ENCODE assay signal across 24 cellular contexts in genomic region chr3:142269777-142270176, GRCh38. TPM values are rescaled to one million over a fixed set of nuclear protein-coding genes. Genes with fewer than 3 reads are reported as not detected.
DNase-seq lines count a peak whose midpoint lies in the region; ATAC-seq and TF ChIP-seq lines count a peak whose summit lies in the region.
"Had no signal": no experiment of that assay in that cellular context is flagged by ENCODE, and none has a peak within 500 bp of the region (broad histone marks: within the 10 kb centered on the region; RNA-seq: fewer than 3 reads in every experiment).

No MANE protein-coding gene starts in this region.

- H3K79me2 ChIP-seq in neural progenitor cell (ENCODE audit: low read depth) = no peaks in the 10 kb centered on the region

- no peak overlapping the region for H3K4me3 ChIP-seq in neural progenitor cell
- H3K4me3 ChIP-seq: ascending aorta, sigmoid colon had no signal

- peaks cover 16% of the 10 kb centered on the region for H3K4me1 Mint-ChIP-seq in activated CD4-positive, alpha-beta T cell treated with anti-CD3 and anti-CD28 coated beads, Interleukin-2, amount 10 ng/mL, durations not matched to agents 24 days and 14 days
- H3K4me1 Mint-ChIP-seq in effector memory CD8-positive, alpha-beta T cell (ENCODE audit: low read depth in 2 of 2) = peaks cover 27 to 46% of the 10 kb centered on the region in 2 donors
- peaks cover 24% of the 10 kb centered on the region for H3K4me1 Mint-ChIP-seq in stimulated activated effector memory CD8-positive, alpha-beta T cell treated with anti-CD3 and anti-CD28 coated beads, Interleukin-12 subunit alpha, Interleukin-12 subunit beta, amount 100 ng/mL, for 72 hours
- peaks cover 22% of the 10 kb centered on the region for H3K4me1 Mint-ChIP-seq in HFFc6 (ENCODE audit: low read depth)
- no peaks in the 10 kb centered on the region for H3K4me1 Mint-ChIP-seq in neural progenitor cell

- H3K4me3 Mint-ChIP-seq in activated CD4-positive, alpha-beta T cell treated with anti-CD3 and anti-CD28 coated beads, Interleukin-2, amount 10 ng/mL, durations not matched to agents 24 days and 14 days = no peak overlapping the region
- peak overlapping the region; percentile 51 to 62 for H3K4me3 Mint-ChIP-seq in effector memory CD8-positive, alpha-beta T cell
- peak overlapping the region; percentile 47 for H3K4me3 Mint-ChIP-seq in stimulated activated effector memory CD8-positive, alpha-beta T cell treated with anti-CD3 and anti-CD28 coated beads, Interleukin-12 subunit alpha, Interleukin-12 subunit beta, amount 100 ng/mL, for 72 hours
- H3K4me3 Mint-ChIP-seq in HFFc6 = no peak overlapping the region
- H3K4me3 Mint-ChIP-seq in neural progenitor cell = no peak overlapping the region
- H3K4me3 Mint-ChIP-seq: activated naive CD8-positive, alpha-beta T cell; activated T-cell treated with anti-CD3 and anti-CD28 coated beads, Interleukin-2, amount 50 U/mL, for 4 hours; neural crest cell; type B pancreatic cell had no signal

- no peaks in the 10 kb centered on the region for H3K36me3 Mint-ChIP-seq in activated CD4-positive, alpha-beta T cell treated with anti-CD3 and anti-CD28 coated beads, Interleukin-2, amount 10 ng/mL, durations not matched to agents 24 days and 14 days (ENCODE audit: low read depth)
- peaks cover 4% of the 10 kb centered on the region for H3K36me3 Mint-ChIP-seq in effector memory CD8-positive, alpha-beta T cell (ENCODE audit: insufficient read depth)
- no peaks in the 10 kb centered on the region for H3K36me3 Mint-ChIP-seq in stimulated activated effector memory CD8-positive, alpha-beta T cell treated with anti-CD3 and anti-CD28 coated beads, Interleukin-12 subunit alpha, Interleukin-12 subunit beta, amount 100 ng/mL, for 72 hours
- no peaks in the 10 kb centered on the region for H3K36me3 Mint-ChIP-seq in HFFc6 (ENCODE audit: low read depth)
- H3K36me3 Mint-ChIP-seq in neural progenitor cell = no peaks in the 10 kb centered on the region
- H3K36me3 Mint-ChIP-seq: activated naive CD8-positive, alpha-beta T cell; type B pancreatic cell had no signal

- H3F3A ChIP-seq in neural progenitor cell (ENCODE audit: low read depth) = no peaks in the 10 kb centered on the region

- H2AFZ ChIP-seq in neural progenitor cell (replicated peaks) = no peak overlapping the region

- no peaks in the 10 kb centered on the region for H3K27me3 ChIP-seq in neural progenitor cell
- H3K27me3 ChIP-seq: ascending aorta, sigmoid colon had no signal

- peak overlapping the region; percentile 88 for H3K27ac Mint-ChIP-seq in activated CD4-positive, alpha-beta T cell treated with anti-CD3 and anti-CD28 coated beads, Interleukin-2, amount 10 ng/mL, durations not matched to agents 24 days and 14 days
- H3K27ac Mint-ChIP-seq in effector memory CD8-positive, alpha-beta T cell = peak overlapping the region; percentile 89 to 93
- H3K27ac Mint-ChIP-seq in stimulated activated effector memory CD8-positive, alpha-beta T cell treated with anti-CD3 and anti-CD28 coated beads, Interleukin-12 subunit alpha, Interleukin-12 subunit beta, amount 100 ng/mL, for 72 hours = peak overlapping the region; percentile 76
- no peak overlapping the region for H3K27ac Mint-ChIP-seq in HFFc6
- no peak overlapping the region for H3K27ac Mint-ChIP-seq in neural progenitor cell
- H3K27ac Mint-ChIP-seq: activated naive CD8-positive, alpha-beta T cell; type B pancreatic cell had no signal

- H3K4me2 ChIP-seq in neural progenitor cell = no peak overlapping the region
- H3K4me2 ChIP-seq: KMS-11, SK-N-SH had no signal

- TF ChIP-seq CTCF in HFFc6 (IDR thresholded peaks at IDR 0.05) = no peak
- TF ChIP-seq CTCF in neural progenitor cell (IDR thresholded peaks at IDR 0.05) = no peak

- H3K36me3 ChIP-seq in neural progenitor cell = no peaks in the 10 kb centered on the region
- H3K36me3 ChIP-seq: ascending aorta, sigmoid colon, WERI-Rb-1 had no signal

- H3K9ac ChIP-seq in neural progenitor cell = no peak overlapping the region
- H3K9ac ChIP-seq: KMS-11, SK-N-SH had no signal

- H3K27me3 Mint-ChIP-seq in activated CD4-positive, alpha-beta T cell treated with anti-CD3 and anti-CD28 coated beads, Interleukin-2, amount 10 ng/mL, durations not matched to agents 24 days and 14 days = no peaks in the 10 kb centered on the region
- H3K27me3 Mint-ChIP-seq in effector memory CD8-positive, alpha-beta T cell = no peaks in the 10 kb centered on the region
- peaks cover 2% of the 10 kb centered on the region; the same call in 1 of the 2 replicates for H3K27me3 Mint-ChIP-seq in HFFc6 (ENCODE audit: insufficient read depth)
- peaks cover 3% of the 10 kb centered on the region for H3K27me3 Mint-ChIP-seq in neural progenitor cell (ENCODE audit: insufficient read depth, low read depth)
- H3K27me3 Mint-ChIP-seq: activated naive CD8-positive, alpha-beta T cell; type B pancreatic cell had no signal

- peaks cover 8% of the 10 kb centered on the region for H3K9me3 Mint-ChIP-seq in activated CD4-positive, alpha-beta T cell treated with anti-CD3 and anti-CD28 coated beads, Interleukin-2, amount 10 ng/mL, durations not matched to agents 24 days and 14 days
- H3K9me3 Mint-ChIP-seq in effector memory CD8-positive, alpha-beta T cell = peaks cover 0 to 2% of the 10 kb centered on the region in 2 donors
- H3K9me3 Mint-ChIP-seq in stimulated activated effector memory CD8-positive, alpha-beta T cell treated with anti-CD3 and anti-CD28 coated beads, Interleukin-12 subunit alpha, Interleukin-12 subunit beta, amount 100 ng/mL, for 72 hours = no peaks in the 10 kb centered on the region
- no peaks in the 10 kb centered on the region for H3K9me3 Mint-ChIP-seq in HFFc6
- H3K9me3 Mint-ChIP-seq in neural progenitor cell = no peaks in the 10 kb centered on the region
- H3K9me3 Mint-ChIP-seq: activated T-cell treated with anti-CD3 and anti-CD28 coated beads, Interleukin-2, amount 50 U/mL, for 4 hours; type B pancreatic cell had no signal

- no peaks in the 10 kb centered on the region for H3K9me3 ChIP-seq in neural progenitor cell (ENCODE audit: low read depth)
- H3K9me3 ChIP-seq: ascending aorta, sigmoid colon, SK-N-SH had no signal

- H3K27ac ChIP-seq in neural progenitor cell = no peak overlapping the region
- H3K27ac ChIP-seq: ascending aorta, KMS-11, sigmoid colon, WERI-Rb-1 had no signal

- H3K4me1 ChIP-seq in neural progenitor cell = peaks cover 7% of the 10 kb centered on the region
- H3K4me1 ChIP-seq: ascending aorta, sigmoid colon had no signal

- DNase-seq in activated CD4-positive, alpha-beta T cell treated with anti-CD3 and anti-CD28 coated beads, Interleukin-2, amount 10 ng/mL, durations not matched to agents 24 days and 14 days = no peak
- DNase-seq in activated CD4-positive, alpha-beta T cell treated with anti-CD3 and anti-CD28 coated beads, Interleukin-2, amount 50 U/mL, for 1 hour = no peak
- DNase-seq in MV-4-11 (lab: John Stamatoyannopoulos, UW) (peak; percentile 10), HFFc6 (no peak), neural progenitor cell (ENCODE audit: low spot score) (no peak)
- peak in 1 of 3 experiments; percentile 5 for DNase-seq in effector memory CD8-positive, alpha-beta T cell
- no peak for DNase-seq in stimulated activated effector memory CD8-positive, alpha-beta T cell treated with anti-CD3 and anti-CD28 coated beads, Interleukin-12 subunit alpha, Interleukin-12 subunit beta, amount 100 ng/mL, for 72 hours (ENCODE audit: low spot score in 2 of 2)
- DNase-seq: activated T-cell treated with anti-CD3 and anti-CD28 coated beads, Interleukin-2, amount 50 U/mL, for 4 hours; COR-L47; dermis blood vessel endothelial cell; DMS79; islet precursor cell; NCI-H1048; NCI-H1930; NCI-H2227 treated with DMSO at 0.1 percent for 48 hours; sigmoid colon; SK-N-SH; WERI-Rb-1 had no signal

- ATAC-seq in effector memory CD8-positive, alpha-beta T cell (replicated peaks) = peak; percentile 58
- ATAC-seq in stimulated activated effector memory CD8-positive, alpha-beta T cell treated with anti-CD3 and anti-CD28 coated beads, Interleukin-12 subunit alpha, Interleukin-12 subunit beta, amount 100 ng/mL, for 72 hours = peak; percentile 70
- ATAC-seq in GM19035 (IDR thresholded peaks at IDR 0.05; ENCODE audit: unreplicated experiment) = no peak

- no peaks in the 10 kb centered on the region for H4K20me1 ChIP-seq in neural progenitor cell (ENCODE audit: low read depth)

- intact Hi-C loops in activated CD4-positive, alpha-beta T cell treated with anti-CD3 and anti-CD28 coated beads, Interleukin-2, amount 10 ng/mL, durations not matched to agents 24 days and 14 days (cut with micrococcal nuclease) = loop anchor here (2.0 to 5.0 kb wide), 2 partner anchors 45 to 122 kb away; partner anchors contain the start of genes GK5 and TFDP2

RNA-seq across cellular contexts. Expression of gene GK5, which starts 44.4 kb away (rescaled TPM):
- total RNA-seq in activated CD4-positive, alpha-beta T cell treated with anti-CD3 and anti-CD28 coated beads, Interleukin-2, amount 10 ng/mL, durations not matched to agents 24 days and 14 days = 17.0 and 17.7 TPM in 2 replicates
- total RNA-seq in HFFc6 (2021; fragmentation: NEBNext Ultra II Directional; extraction: Animal tissue kit (Norgen Biotek cat#: 25700)) = 10 to 100 TPM; 12.4 to 16.8 (median 14.1) TPM
- total RNA-seq in neural progenitor cell (ENCODE audit: low replicate concordance) = 22.7 and 35.7 TPM in 2 replicates

Comparison
In these comparisons a context has a peak if more than half of its experiments do, and no peak if none do; other contexts are left out.
1. H3K27ac Mint-ChIP-seq: peak in activated CD4-positive, alpha-beta T cell treated with anti-CD3 and anti-CD28 coated beads, Interleukin-2, amount 10 ng/mL, durations not matched to agents 24 days and 14 days (single experiment), effector memory CD8-positive, alpha-beta T cell (2 of 2) and stimulated activated effector memory CD8-positive, alpha-beta T cell treated with anti-CD3 and anti-CD28 coated beads, Interleukin-12 subunit alpha, Interleukin-12 subunit beta, amount 100 ng/mL, for 72 hours (single experiment); none in HFFc6 (single experiment) and neural progenitor cell (single experiment).
2. H3K4me3 Mint-ChIP-seq: peak in effector memory CD8-positive, alpha-beta T cell (2 of 2) and stimulated activated effector memory CD8-positive, alpha-beta T cell treated with anti-CD3 and anti-CD28 coated beads, Interleukin-12 subunit alpha, Interleukin-12 subunit beta, amount 100 ng/mL, for 72 hours (single experiment); none in activated CD4-positive, alpha-beta T cell treated with anti-CD3 and anti-CD28 coated beads, Interleukin-2, amount 10 ng/mL, durations not matched to agents 24 days and 14 days (single experiment), HFFc6 (single experiment) and neural progenitor cell (single experiment).